In the genomic region with DNA sequence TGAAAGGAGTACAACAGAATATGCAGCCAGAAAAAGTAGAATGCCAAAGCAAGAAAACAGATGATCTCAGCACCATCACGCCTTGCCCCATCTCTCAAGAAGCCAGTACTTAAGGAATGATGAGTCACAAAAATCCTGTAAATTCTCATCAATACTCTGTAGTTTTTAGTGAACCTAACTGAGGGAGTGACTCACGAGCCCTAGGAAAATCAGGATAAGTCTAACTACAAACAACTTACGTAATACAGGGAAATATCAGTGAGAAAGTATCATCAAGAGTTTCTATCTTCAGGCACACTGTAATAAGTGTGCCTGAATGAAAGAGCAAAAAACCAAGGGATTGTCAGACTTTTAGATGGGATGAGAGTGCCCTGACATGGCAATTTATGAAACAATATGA, we compare ENCODE assay signal across 2 cellular contexts.
TF ChIP-seq lines count a peak whose summit lies in the region.

No MANE protein-coding gene starts in this region.

TF ChIP-seq in H1, 55 proteins besides CTCF, POLR2A, EP300 and RAD21:
- TF ChIP-seq RFX5 (IDR thresholded peaks at IDR 0.05; ENCODE audit: borderline replicate concordance, low read depth, low read length) (no peak), KDM5A (IDR thresholded peaks at IDR 0.05; ENCODE audit: low read length) (no peak), CBX8 (IDR thresholded peaks at IDR 0.05; ENCODE audit: borderline replicate concordance, low read depth, low read length) (no peak), TCF12 (IDR thresholded peaks at IDR 0.05; ENCODE audit: low read depth, low read length) (no peak), TEAD4 (IDR thresholded peaks at IDR 0.05; ENCODE audit: low read depth, low read length) (no peak), JUND (IDR thresholded peaks at IDR 0.05; ENCODE audit: low read length) (no peak), JUN (IDR thresholded peaks at IDR 0.05; ENCODE audit: low read depth, low read length) (no peak), CHD1 (IDR thresholded peaks at IDR 0.05; ENCODE audit: low read depth, low read length) (no peak), CTBP2 (IDR thresholded peaks at IDR 0.05; ENCODE audit: borderline replicate concordance, insufficient read depth, insufficient read length, low read length) (no peak), SIRT6 (IDR thresholded peaks at IDR 0.05; ENCODE audit: low read length) (no peak), BCL11A (IDR thresholded peaks at IDR 0.05; ENCODE audit: low read depth in 2 of 2, low read length in 2 of 2) (no peak), SP2 (IDR thresholded peaks at IDR 0.05; ENCODE audit: low read length) (no peak), SUZ12 (IDR thresholded peaks at IDR 0.05; ENCODE audit: low read length) (no peak), EZH2 (IDR thresholded peaks at IDR 0.05; ENCODE audit: low read depth, low read length, severe bottlenecking) (no peak), CEBPB (IDR thresholded peaks at IDR 0.05; ENCODE audit: low read depth, low read length) (no peak)
- TF ChIP-seq, protein P1, sequence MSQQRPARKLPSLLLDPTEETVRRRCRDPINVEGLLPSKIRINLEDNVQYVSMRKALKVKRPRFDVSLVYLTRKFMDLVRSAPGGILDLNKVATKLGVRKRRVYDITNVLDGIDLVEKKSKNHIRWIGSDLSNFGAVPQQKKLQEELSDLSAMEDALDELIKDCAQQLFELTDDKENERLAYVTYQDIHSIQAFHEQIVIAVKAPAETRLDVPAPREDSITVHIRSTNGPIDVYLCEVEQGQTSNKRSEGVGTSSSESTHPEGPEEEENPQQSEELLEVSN (IDR thresholded peaks at IDR 0.05): no peak
- TF ChIP-seq, protein P2, sequence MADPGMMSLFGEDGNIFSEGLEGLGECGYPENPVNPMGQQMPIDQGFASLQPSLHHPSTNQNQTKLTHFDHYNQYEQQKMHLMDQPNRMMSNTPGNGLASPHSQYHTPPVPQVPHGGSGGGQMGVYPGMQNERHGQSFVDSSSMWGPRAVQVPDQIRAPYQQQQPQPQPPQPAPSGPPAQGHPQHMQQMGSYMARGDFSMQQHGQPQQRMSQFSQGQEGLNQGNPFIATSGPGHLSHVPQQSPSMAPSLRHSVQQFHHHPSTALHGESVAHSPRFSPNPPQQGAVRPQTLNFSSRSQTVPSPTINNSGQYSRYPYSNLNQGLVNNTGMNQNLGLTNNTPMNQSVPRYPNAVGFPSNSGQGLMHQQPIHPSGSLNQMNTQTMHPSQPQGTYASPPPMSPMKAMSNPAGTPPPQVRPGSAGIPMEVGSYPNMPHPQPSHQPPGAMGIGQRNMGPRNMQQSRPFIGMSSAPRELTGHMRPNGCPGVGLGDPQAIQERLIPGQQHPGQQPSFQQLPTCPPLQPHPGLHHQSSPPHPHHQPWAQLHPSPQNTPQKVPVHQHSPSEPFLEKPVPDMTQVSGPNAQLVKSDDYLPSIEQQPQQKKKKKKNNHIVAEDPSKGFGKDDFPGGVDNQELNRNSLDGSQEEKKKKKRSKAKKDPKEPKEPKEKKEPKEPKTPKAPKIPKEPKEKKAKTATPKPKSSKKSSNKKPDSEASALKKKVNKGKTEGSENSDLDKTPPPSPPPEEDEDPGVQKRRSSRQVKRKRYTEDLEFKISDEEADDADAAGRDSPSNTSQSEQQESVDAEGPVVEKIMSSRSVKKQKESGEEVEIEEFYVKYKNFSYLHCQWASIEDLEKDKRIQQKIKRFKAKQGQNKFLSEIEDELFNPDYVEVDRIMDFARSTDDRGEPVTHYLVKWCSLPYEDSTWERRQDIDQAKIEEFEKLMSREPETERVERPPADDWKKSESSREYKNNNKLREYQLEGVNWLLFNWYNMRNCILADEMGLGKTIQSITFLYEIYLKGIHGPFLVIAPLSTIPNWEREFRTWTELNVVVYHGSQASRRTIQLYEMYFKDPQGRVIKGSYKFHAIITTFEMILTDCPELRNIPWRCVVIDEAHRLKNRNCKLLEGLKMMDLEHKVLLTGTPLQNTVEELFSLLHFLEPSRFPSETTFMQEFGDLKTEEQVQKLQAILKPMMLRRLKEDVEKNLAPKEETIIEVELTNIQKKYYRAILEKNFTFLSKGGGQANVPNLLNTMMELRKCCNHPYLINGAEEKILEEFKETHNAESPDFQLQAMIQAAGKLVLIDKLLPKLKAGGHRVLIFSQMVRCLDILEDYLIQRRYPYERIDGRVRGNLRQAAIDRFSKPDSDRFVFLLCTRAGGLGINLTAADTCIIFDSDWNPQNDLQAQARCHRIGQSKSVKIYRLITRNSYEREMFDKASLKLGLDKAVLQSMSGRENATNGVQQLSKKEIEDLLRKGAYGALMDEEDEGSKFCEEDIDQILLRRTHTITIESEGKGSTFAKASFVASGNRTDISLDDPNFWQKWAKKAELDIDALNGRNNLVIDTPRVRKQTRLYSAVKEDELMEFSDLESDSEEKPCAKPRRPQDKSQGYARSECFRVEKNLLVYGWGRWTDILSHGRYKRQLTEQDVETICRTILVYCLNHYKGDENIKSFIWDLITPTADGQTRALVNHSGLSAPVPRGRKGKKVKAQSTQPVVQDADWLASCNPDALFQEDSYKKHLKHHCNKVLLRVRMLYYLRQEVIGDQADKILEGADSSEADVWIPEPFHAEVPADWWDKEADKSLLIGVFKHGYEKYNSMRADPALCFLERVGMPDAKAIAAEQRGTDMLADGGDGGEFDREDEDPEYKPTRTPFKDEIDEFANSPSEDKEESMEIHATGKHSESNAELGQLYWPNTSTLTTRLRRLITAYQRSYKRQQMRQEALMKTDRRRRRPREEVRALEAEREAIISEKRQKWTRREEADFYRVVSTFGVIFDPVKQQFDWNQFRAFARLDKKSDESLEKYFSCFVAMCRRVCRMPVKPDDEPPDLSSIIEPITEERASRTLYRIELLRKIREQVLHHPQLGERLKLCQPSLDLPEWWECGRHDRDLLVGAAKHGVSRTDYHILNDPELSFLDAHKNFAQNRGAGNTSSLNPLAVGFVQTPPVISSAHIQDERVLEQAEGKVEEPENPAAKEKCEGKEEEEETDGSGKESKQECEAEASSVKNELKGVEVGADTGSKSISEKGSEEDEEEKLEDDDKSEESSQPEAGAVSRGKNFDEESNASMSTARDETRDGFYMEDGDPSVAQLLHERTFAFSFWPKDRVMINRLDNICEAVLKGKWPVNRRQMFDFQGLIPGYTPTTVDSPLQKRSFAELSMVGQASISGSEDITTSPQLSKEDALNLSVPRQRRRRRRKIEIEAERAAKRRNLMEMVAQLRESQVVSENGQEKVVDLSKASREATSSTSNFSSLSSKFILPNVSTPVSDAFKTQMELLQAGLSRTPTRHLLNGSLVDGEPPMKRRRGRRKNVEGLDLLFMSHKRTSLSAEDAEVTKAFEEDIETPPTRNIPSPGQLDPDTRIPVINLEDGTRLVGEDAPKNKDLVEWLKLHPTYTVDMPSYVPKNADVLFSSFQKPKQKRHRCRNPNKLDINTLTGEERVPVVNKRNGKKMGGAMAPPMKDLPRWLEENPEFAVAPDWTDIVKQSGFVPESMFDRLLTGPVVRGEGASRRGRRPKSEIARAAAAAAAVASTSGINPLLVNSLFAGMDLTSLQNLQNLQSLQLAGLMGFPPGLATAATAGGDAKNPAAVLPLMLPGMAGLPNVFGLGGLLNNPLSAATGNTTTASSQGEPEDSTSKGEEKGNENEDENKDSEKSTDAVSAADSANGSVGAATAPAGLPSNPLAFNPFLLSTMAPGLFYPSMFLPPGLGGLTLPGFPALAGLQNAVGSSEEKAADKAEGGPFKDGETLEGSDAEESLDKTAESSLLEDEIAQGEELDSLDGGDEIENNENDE (IDR thresholded peaks at IDR 0.05; ENCODE audit: insufficient replicate concordance, low read length): no peak

TF ChIP-seq in HepG2, 621 proteins besides CTCF, POLR2A, EP300 and RAD21:
- TF ChIP-seq ZNF564 (CRISPR knock-in tag; IDR thresholded peaks at IDR 0.05) (no peak), CREB1 (IDR thresholded peaks at IDR 0.05) (peak; percentile 28; the same call in 1 of the 2 replicates), CREB1 (CRISPR knock-in tag; IDR thresholded peaks at IDR 0.05) (no peak)
